ENCODE assay signal across 20 cellular contexts in the genomic region with DNA sequence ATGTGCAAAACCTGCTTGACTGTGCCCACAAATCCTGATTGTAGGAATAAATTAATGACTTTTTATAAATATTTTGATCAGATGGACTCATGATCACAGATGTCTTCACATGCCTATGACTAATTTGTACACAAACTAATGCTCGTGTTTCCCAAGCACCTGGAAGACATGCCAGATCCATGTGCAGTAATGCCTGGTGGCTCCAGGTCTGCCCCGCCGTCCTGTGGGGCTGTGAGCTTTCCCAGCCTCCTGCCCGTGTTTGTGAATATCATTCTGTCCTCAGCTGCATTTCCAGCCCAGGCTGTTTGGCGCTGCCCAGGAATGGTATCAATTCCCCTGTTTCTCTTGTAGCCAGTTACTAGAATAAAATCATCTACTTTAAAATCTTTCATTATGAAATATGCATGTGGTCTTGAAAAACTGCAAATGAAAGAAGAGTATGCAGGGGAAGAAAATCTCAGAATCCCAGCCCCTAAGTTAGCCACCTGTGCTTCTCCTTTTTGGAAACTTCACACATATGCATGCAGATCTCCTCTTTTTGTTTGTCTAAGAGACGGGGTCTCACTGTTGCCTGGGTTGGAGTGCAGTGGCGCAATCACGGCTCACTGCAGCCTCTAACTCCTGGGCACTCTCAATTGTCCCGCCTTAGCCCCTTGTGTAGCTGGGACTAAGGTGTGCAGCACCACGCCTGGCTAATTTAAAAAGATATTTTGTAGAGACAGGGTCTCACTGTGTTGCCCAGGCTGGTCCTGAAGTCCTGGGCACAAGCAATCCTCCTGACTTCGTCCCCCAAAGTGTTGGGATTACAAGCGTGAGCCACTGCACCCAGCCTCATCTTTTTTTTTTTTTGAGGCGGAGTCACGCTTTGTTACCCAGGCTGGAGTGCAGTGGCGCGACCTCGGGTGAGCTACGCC. TPM values are rescaled to one million over a fixed set of nuclear protein-coding genes. Genes with fewer than 3 reads are reported as not detected.
DNase-seq lines count a peak whose midpoint lies in the region; ATAC-seq and TF ChIP-seq lines count a peak whose summit lies in the region.
"Had no signal": no experiment of that assay in that cellular context is flagged by ENCODE, and none has a peak within 500 bp of the region (broad histone marks: within the 10 kb centered on the region; RNA-seq: fewer than 3 reads in every experiment).

No MANE protein-coding gene starts in this region.

- H2BK20ac ChIP-seq in H9 (ENCODE audit: low read depth, low read length, poor library complexity, severe bottlenecking) = no peak overlapping the region

- H3K4ac ChIP-seq in H9 (ENCODE audit: low read depth, low read length) = no peak overlapping the region

- H3K27ac Mint-ChIP-seq in H9 = peak overlapping the region in 1 of 3 experiments; percentile 70; a peak in 3 of 7 replicates
- peak overlapping the region; percentile 22 for H3K27ac Mint-ChIP-seq in activated naive CD8-positive, alpha-beta T cell treated with anti-CD3 and anti-CD28 coated beads, Interleukin-2, amount 10 ng/mL, durations not matched to agents 7 days and 5 days

- H3K14ac ChIP-seq in H9 (ENCODE audit: insufficient read depth, low read length) = no peak overlapping the region

- H3K23me2 ChIP-seq in H9 (ENCODE audit: insufficient read length, low read depth, low read length, poor library complexity, severe bottlenecking) = peaks cover under 1% of the 10 kb centered on the region

- H3K56ac ChIP-seq in H9 (ENCODE audit: insufficient read length, low read depth, low read length) = no peak overlapping the region

- H4K20me1 ChIP-seq in H9 (ENCODE audit: control insufficient read depth, insufficient read depth, insufficient read length) = peaks cover 3% of the 10 kb centered on the region

- no peak overlapping the region for H3K4me2 ChIP-seq in H9 (ENCODE audit: insufficient read depth, insufficient read length, low read length)
- H3K4me2 ChIP-seq: KMS-11 had no signal

- H3K36me3 ChIP-seq in iPS-15b (ENCODE audit: control insufficient read depth, insufficient read depth, low read length) (peaks cover 28% of the 10 kb centered on the region), tibial artery (peaks cover 4 to 60% (median 37%) of the 10 kb centered on the region in 3 donors), left lung (peaks cover 0 to 50% of the 10 kb centered on the region in 2 donors)

- peaks cover 28 to 38% (median 30%) of the 10 kb centered on the region in 3 experiments for H3K36me3 Mint-ChIP-seq in H9 (ENCODE audit: insufficient read depth in 1 of 3, low read depth in 3 of 3)
- peaks cover 21% of the 10 kb centered on the region for H3K36me3 Mint-ChIP-seq in activated naive CD8-positive, alpha-beta T cell treated with anti-CD3 and anti-CD28 coated beads, Interleukin-2, amount 10 ng/mL, durations not matched to agents 7 days and 5 days

- no peak overlapping the region for H2AFZ ChIP-seq in H9 (ENCODE audit: low read length)

- no CpG with 5 or more reads among the region's 18 CpGs for WGBS in H9 (ENCODE audit: extremely low coverage, insufficient read length, low lambda C conversion rate)
- WGBS in lower leg skin, 2 donors = 76 to 79% methylated on average over 18 of the region's 18 CpGs

- H4K5ac ChIP-seq in H9 (ENCODE audit: insufficient read length, low read depth, low read length) = no peak overlapping the region

- DNase-seq in AG10803 (ENCODE audit: low read depth) (peak; percentile 44), H9 (no peak), lower leg skin (ENCODE audit: low spot score in 2 of 2) (no peak), tibial artery (no peak), left lung (no peak), NCI-H1436 treated with DMSO at 0.1 percent for 48 hours (lab: John Stamatoyannopoulos, UW) (no peak)
- no peak for DNase-seq in activated naive CD8-positive, alpha-beta T cell treated with anti-CD3 and anti-CD28 coated beads, Interleukin-2, amount 10 ng/mL, durations not matched to agents 7 days and 5 days
- DNase-seq: activated CD8-positive, alpha-beta memory T cell treated with anti-CD3 and anti-CD28 coated beads for 24 hours; activated naive CD4-positive, alpha-beta T cell treated with Interleukin-2 at 50 U/mL for 16 hours; BE2C; cerebellar nuclear complex; immature natural killer cell; mucosa of descending colon; NCI-H187 treated with DMSO at 0.1 percent for 48 hours; SHP77 treated with DMSO at 0.1 percent for 48 hours; stimulated activated naive CD4-positive, alpha-beta T cell treated with Interleukin-2 at 50 U/mL for 16 hours had no signal

- H3K4me1 Mint-ChIP-seq in H9 = peaks cover 54 to 63% of the 10 kb centered on the region in 2 experiments
- peaks cover 24% of the 10 kb centered on the region for H3K4me1 Mint-ChIP-seq in activated naive CD8-positive, alpha-beta T cell treated with anti-CD3 and anti-CD28 coated beads, Interleukin-2, amount 10 ng/mL, durations not matched to agents 7 days and 5 days

- H3K9me3 ChIP-seq in H9 (ENCODE audit: control insufficient read depth, low read depth, low read length) (no peaks in the 10 kb centered on the region), iPS-15b (ENCODE audit: control insufficient read depth, insufficient read depth, low read length) (no peaks in the 10 kb centered on the region), tibial artery (no peaks in the 10 kb centered on the region), left lung (no peaks in the 10 kb centered on the region)
- H3K9me3 ChIP-seq: BE2C, esophagus muscularis mucosa, mucosa of descending colon had no signal

- peaks cover 13% of the 10 kb centered on the region for H3K79me1 ChIP-seq in H9 (ENCODE audit: insufficient read depth, low read depth, low read length, poor library complexity, severe bottlenecking)

- no peak overlapping the region for H2AK5ac ChIP-seq in H9 (ENCODE audit: insufficient read length, low read length)

- H3K9ac ChIP-seq in H9 (ENCODE audit: extremely low read depth, insufficient read length, low read length) (no peak overlapping the region), iPS-15b (ENCODE audit: low read depth, low read length) (no peak overlapping the region)
- H3K9ac ChIP-seq: KMS-11 had no signal

- H3K4me3 Mint-ChIP-seq in H9 = peak overlapping the region; percentile 39 to 54; a peak in 3 of 5 replicates
- no peak overlapping the region for H3K4me3 Mint-ChIP-seq in activated naive CD8-positive, alpha-beta T cell treated with anti-CD3 and anti-CD28 coated beads, Interleukin-2, amount 10 ng/mL, durations not matched to agents 7 days and 5 days
- H3K4me3 Mint-ChIP-seq: immature natural killer cell had no signal

- no peak for TF ChIP-seq CTCF in AG10803 (conservative IDR thresholded peaks at IDR 0.05; ENCODE audit: low read length)
- TF ChIP-seq CTCF in H9 (conservative IDR thresholded peaks at IDR 0.05) = no peak
- TF ChIP-seq CTCF in lower leg skin (IDR thresholded peaks at IDR 0.05) = no peak
- no peak for TF ChIP-seq CTCF in tibial artery (IDR thresholded peaks at IDR 0.05)
- no peak for TF ChIP-seq CTCF in left lung (IDR thresholded peaks at IDR 0.05)

- no peak overlapping the region for H3K23ac ChIP-seq in H9 (ENCODE audit: insufficient read length, low read depth, low read length)

- no peak overlapping the region for H3T11ph ChIP-seq in H9 (ENCODE audit: low read length)

- no peak overlapping the region for H2BK5ac ChIP-seq in H9 (ENCODE audit: insufficient read length, low read length)

- H2BK12ac ChIP-seq in H9 (ENCODE audit: insufficient read length, low read depth, low read length) = no peak overlapping the region

- no peak overlapping the region for H4K91ac ChIP-seq in H9 (ENCODE audit: insufficient read length, low read depth, low read length)

- no peaks in the 10 kb centered on the region for H3K9me3 Mint-ChIP-seq in H9
- no peaks in the 10 kb centered on the region for H3K9me3 Mint-ChIP-seq in activated naive CD8-positive, alpha-beta T cell treated with anti-CD3 and anti-CD28 coated beads, Interleukin-2, amount 10 ng/mL, durations not matched to agents 7 days and 5 days
- H3K9me3 Mint-ChIP-seq: immature natural killer cell had no signal

- H3K4me3 ChIP-seq in AG10803 (ENCODE audit: low read length) = no peak overlapping the region
- peak overlapping the region; percentile 13 for H3K4me3 ChIP-seq in iPS-15b (ENCODE audit: low read depth, low read length)
- no peak overlapping the region for H3K4me3 ChIP-seq in lower leg skin (ENCODE audit: low read depth, poor library complexity, severe bottlenecking)
- H3K4me3 ChIP-seq in tibial artery = no peak overlapping the region
- no peak overlapping the region for H3K4me3 ChIP-seq in left lung
- H3K4me3 ChIP-seq: esophagus muscularis mucosa, mucosa of descending colon had no signal

- no peak overlapping the region for H2BK120ac ChIP-seq in H9 (ENCODE audit: low read depth, low read length, poor library complexity, severe bottlenecking)

- H3K18ac ChIP-seq in H9 (ENCODE audit: insufficient read length, low read depth, low read length) = no peak overlapping the region

- no peak overlapping the region for H4K8ac ChIP-seq in H9 (replicated peaks; ENCODE audit: insufficient read length, low read depth, low read length)

- POLR2A ChIA-PET in activated naive CD8-positive, alpha-beta T cell treated with anti-CD3 and anti-CD28 coated beads, Interleukin-2, amount 10 ng/mL, durations not matched to agents 7 days and 5 days (lab: Charles Lee) = interaction anchor here (0.7 to 11.0 kb wide), 2 partner anchors 12 to 112 kb away, joined by 4 to 211 read pairs; a partner anchor contains a TSS

- peaks cover 8% of the 10 kb centered on the region; the same call in 1 of the 2 replicates for H3K79me2 ChIP-seq in H9 (ENCODE audit: insufficient read depth, low read length)

- H3K27me3 ChIP-seq in H9 (ENCODE audit: insufficient read depth, low read length) (no peaks in the 10 kb centered on the region), iPS-15b (ENCODE audit: control insufficient read depth, insufficient read depth, low read length) (no peaks in the 10 kb centered on the region), tibial artery (no peaks in the 10 kb centered on the region), left lung (no peaks in the 10 kb centered on the region)
- H3K27me3 ChIP-seq: BE2C, esophagus muscularis mucosa had no signal

- H2BK15ac ChIP-seq in H9 (ENCODE audit: low read depth, low read length) = no peak overlapping the region

- H3K27me3 Mint-ChIP-seq in H9 (ENCODE audit: low read depth) = no peaks in the 10 kb centered on the region; the same call in none of the 2 replicates
- no peaks in the 10 kb centered on the region for H3K27me3 Mint-ChIP-seq in activated naive CD8-positive, alpha-beta T cell treated with anti-CD3 and anti-CD28 coated beads, Interleukin-2, amount 10 ng/mL, durations not matched to agents 7 days and 5 days

- no peak for TF ChIP-seq POLR2A in lower leg skin (IDR thresholded peaks at IDR 0.05)

- ATAC-seq in activated naive CD8-positive, alpha-beta T cell treated with anti-CD3 and anti-CD28 coated beads, Interleukin-2, amount 10 ng/mL, durations not matched to agents 7 days and 5 days (ENCODE audit: low read depth) = no peak
- ATAC-seq in left lung = no peak
- ATAC-seq: mucosa of descending colon had no signal

- H3K4me1 ChIP-seq in H9 (ENCODE audit: insufficient read depth, low read length) (peaks cover 4% of the 10 kb centered on the region), iPS-15b (ENCODE audit: control insufficient read depth, insufficient read depth, low read length) (peaks cover 15% of the 10 kb centered on the region), tibial artery (peaks cover 0 to 35% (median 24%) of the 10 kb centered on the region in 4 donors), left lung (peaks cover 17 to 36% of the 10 kb centered on the region in 2 donors)

- H3K27ac ChIP-seq in H9 (ENCODE audit: insufficient read length, low read depth, low read length) (no peak overlapping the region), tibial artery (no peak overlapping the region), left lung (no peak overlapping the region)
- H3K27ac ChIP-seq: esophagus muscularis mucosa, KMS-11 had no signal

- intact Hi-C loops in lower leg skin (cut with DNase I; ENCODE audit: low total_unique reads) (no loop called here), tibial artery (cut with DNase I; ENCODE audit: low total_unique reads) (no loop called here), left lung (cut with DNase I) (no loop called here)

RNA-seq across cellular contexts. Expression of a gene that starts 6.2 kb away (rescaled TPM):
- total RNA-seq in H9 (2021) (2,076 and 2,130 TPM in 2 replicates), lower leg skin (100 to 1,000 TPM; 466 to 875 (median 590) TPM), left lung (1,000 to 10,000 TPM; 1,601 to 1,774 TPM)
- 1,000 to 10,000 TPM; 3,030 to 3,043 TPM for total RNA-seq in activated naive CD8-positive, alpha-beta T cell treated with anti-CD3 and anti-CD28 coated beads, Interleukin-2, amount 10 ng/mL, durations not matched to agents 7 days and 5 days

RNA-seq across cellular contexts. Expression of a gene that starts 7.9 kb away (rescaled TPM):
- total RNA-seq in H9 (2021) (3.8 and 4.8 TPM in 2 replicates), lower leg skin (10 to 100 TPM; 32.2 to 61.6 (median 47.5) TPM), left lung (10 to 100 TPM; 25.3 to 33.9 TPM)
- total RNA-seq in activated naive CD8-positive, alpha-beta T cell treated with anti-CD3 and anti-CD28 coated beads, Interleukin-2, amount 10 ng/mL, durations not matched to agents 7 days and 5 days = 10 to 100 TPM; 17.0 to 19.8 TPM

RNA-seq across cellular contexts. Expression of a gene that starts 15.3 kb away (rescaled TPM):
- total RNA-seq in H9 (2021) = 1.5 and 1.6 TPM in 2 replicates
- not detected for total RNA-seq in activated naive CD8-positive, alpha-beta T cell treated with anti-CD3 and anti-CD28 coated beads, Interleukin-2, amount 10 ng/mL, durations not matched to agents 7 days and 5 days
- not detected for total RNA-seq in lower leg skin
- 1 to 10 TPM in 1 of 2 donors, not detected in 1; 9.3 TPM for total RNA-seq in left lung
- total RNA-seq: esophagus muscularis mucosa, mucosa of descending colon, pulmonary artery endothelial cell had no signal

RNA-seq across cellular contexts. Expression of a gene that starts 15.6 kb away (rescaled TPM):
- total RNA-seq in H9 (2021) = 391 and 393 TPM in 2 replicates
- total RNA-seq in activated naive CD8-positive, alpha-beta T cell treated with anti-CD3 and anti-CD28 coated beads, Interleukin-2, amount 10 ng/mL, durations not matched to agents 7 days and 5 days = 100 to 1,000 TPM; 184 to 203 TPM
- 10 to 100 TPM in 1 of 4 donors, 1 to 10 TPM in 3; 6.2 to 14.6 (median 9.2) TPM for total RNA-seq in lower leg skin
- total RNA-seq in left lung = 10 to 100 TPM; 26.5 to 39.1 TPM

RNA-seq across cellular contexts. Expression of a gene that starts 21.7 kb away (rescaled TPM):
- total RNA-seq in H9 (2021) = 3.8 and 3.9 TPM in 2 replicates
- under 1 TPM; 0.53 to 0.60 TPM for total RNA-seq in activated naive CD8-positive, alpha-beta T cell treated with anti-CD3 and anti-CD28 coated beads, Interleukin-2, amount 10 ng/mL, durations not matched to agents 7 days and 5 days
- total RNA-seq in lower leg skin = under 1 TPM in 3 of 4 donors, not detected in 1; 0.23 to 0.68 (median 0.46) TPM
- total RNA-seq in left lung = under 1 TPM; 0.10 to 0.44 TPM
